Comparison of ENCODE assay signal across 8 cellular contexts in the genomic region with DNA sequence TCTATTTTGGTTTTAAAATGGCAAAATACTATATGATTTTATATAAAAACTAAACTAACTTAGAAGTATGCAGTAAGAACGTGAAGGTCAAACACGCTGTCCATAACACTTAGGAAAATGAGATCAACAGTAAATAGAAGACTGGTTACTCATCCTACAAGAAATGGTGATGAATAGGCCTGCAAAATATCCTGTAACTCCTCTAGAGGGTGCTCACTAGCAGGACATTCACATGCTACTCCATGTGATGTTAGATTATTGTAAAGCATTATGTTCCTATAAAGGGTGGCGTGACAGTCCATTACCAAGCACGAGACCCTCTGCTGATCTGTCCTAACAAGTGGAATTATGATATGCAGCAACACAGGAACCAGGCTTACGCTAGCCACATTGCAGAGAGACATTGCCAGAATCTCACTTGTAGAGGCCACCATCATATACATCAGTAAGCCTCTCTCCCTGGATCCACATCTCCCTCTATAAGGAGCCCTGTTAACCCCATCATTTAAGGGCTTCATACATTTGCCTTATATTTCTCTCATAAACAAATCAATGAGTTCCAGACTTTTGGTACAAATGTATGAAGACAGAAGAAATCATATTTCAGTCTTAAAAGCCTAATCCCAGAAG. TPM values are rescaled to one million over a fixed set of nuclear protein-coding genes. Genes with fewer than 3 reads are reported as not detected.
DNase-seq lines count a peak whose midpoint lies in the region; ATAC-seq and TF ChIP-seq lines count a peak whose summit lies in the region.

No MANE protein-coding gene starts in this region.

- peaks cover 0 to 8% (median 0%) of the 10 kb centered on the region in 7 donors for H3K27me3 ChIP-seq in heart right ventricle

- intact Hi-C loops in activated T-helper 1 cell treated with anti-CD3 and anti-CD28 coated beads, Interleukin-12 subunit alpha, Interleukin-12 subunit beta, Interleukin-2, Interleukin-4 antibody, amounts not matched to agents 30 ng/mL and 10 ng/mL and 1 ng/mL, durations not matched to agents 14 hours and 24 hours and 36 hours (cut with micrococcal nuclease), result loop anchor here (1.0 kb wide), 3 partner anchors 28 to 121 kb away; no protein-coding TSS in a partner anchor
- intact Hi-C loops in heart right ventricle (cut with DNase I), result loop anchor here in 2 of 10 donors (5.0 kb wide), 2 partner anchors 58 to 123 kb away; no protein-coding TSS in a partner anchor
- intact Hi-C loops in sciatic nerve (cut with DNase I), result no loop called here

- no peak overlapping the region for H3K4me3 ChIP-seq in heart right ventricle

- peaks cover 0 to 4% (median 0%) of the 10 kb centered on the region in 9 donors for H3K4me1 ChIP-seq in heart right ventricle

- no peaks in the 10 kb centered on the region for H3K4me1 Mint-ChIP-seq in activated T-helper 1 cell treated with anti-CD3 and anti-CD28 coated beads, Interleukin-12 subunit alpha, Interleukin-12 subunit beta, Interleukin-2, Interleukin-4 antibody, amounts not matched to agents 30 ng/mL and 10 ng/mL and 1 ng/mL, durations not matched to agents 14 hours and 24 hours and 36 hours (ENCODE audit: low read depth)

- DNase-seq in DMS53 (lab: John Stamatoyannopoulos, UW), result peak; percentile 82
- DNase-seq in H4 (ENCODE audit: low spot score), result peak; percentile 61
- peak; percentile 38 for DNase-seq in NCI-H446 treated with DMSO at 0.1 percent for 48 hours (lab: John Stamatoyannopoulos, UW)
- DNase-seq in activated T-helper 1 cell treated with anti-CD3 and anti-CD28 coated beads, Interleukin-12 subunit alpha, Interleukin-12 subunit beta, Interleukin-2, Interleukin-4 antibody, amounts not matched to agents 30 ng/mL and 10 ng/mL and 1 ng/mL, durations not matched to agents 14 hours and 24 hours and 36 hours (ENCODE audit: low spot score), result peak; percentile 8
- peak in 1 of 2 donors; percentile 9 for DNase-seq in heart right ventricle
- DNase-seq in sciatic nerve (ENCODE audit: low spot score), result no peak
- DNase-seq in GOT3 (lab: John Stamatoyannopoulos, UW), result no peak
- no peak for DNase-seq in activated gamma-delta T cell treated with Interleukin-2 at 50 U/mL for 16 hours

- H3K27me3 Mint-ChIP-seq in activated T-helper 1 cell treated with anti-CD3 and anti-CD28 coated beads, Interleukin-12 subunit alpha, Interleukin-12 subunit beta, Interleukin-2, Interleukin-4 antibody, amounts not matched to agents 30 ng/mL and 10 ng/mL and 1 ng/mL, durations not matched to agents 14 hours and 24 hours and 36 hours (ENCODE audit: insufficient read depth), result peaks cover 10% of the 10 kb centered on the region

- no peaks in the 10 kb centered on the region for H3K9me3 Mint-ChIP-seq in activated T-helper 1 cell treated with anti-CD3 and anti-CD28 coated beads, Interleukin-12 subunit alpha, Interleukin-12 subunit beta, Interleukin-2, Interleukin-4 antibody, amounts not matched to agents 30 ng/mL and 10 ng/mL and 1 ng/mL, durations not matched to agents 14 hours and 24 hours and 36 hours

- no peaks in the 10 kb centered on the region for H3K36me3 Mint-ChIP-seq in activated T-helper 1 cell treated with anti-CD3 and anti-CD28 coated beads, Interleukin-12 subunit alpha, Interleukin-12 subunit beta, Interleukin-2, Interleukin-4 antibody, amounts not matched to agents 30 ng/mL and 10 ng/mL and 1 ng/mL, durations not matched to agents 14 hours and 24 hours and 36 hours (ENCODE audit: low read depth)

- H3K9me3 ChIP-seq in heart right ventricle, result no peaks in the 10 kb centered on the region

- 20 to 32% methylated on average over 5 of the region's 5 CpGs for WGBS in heart right ventricle, 2 donors

- no peak overlapping the region for H3K27ac ChIP-seq in heart right ventricle

- TF ChIP-seq CTCF in heart right ventricle (IDR thresholded peaks at IDR 0.05), result peak in 8 of 9 donors; percentile 23 to 64 (median 57)

- no peak overlapping the region for H3K27ac Mint-ChIP-seq in activated T-helper 1 cell treated with anti-CD3 and anti-CD28 coated beads, Interleukin-12 subunit alpha, Interleukin-12 subunit beta, Interleukin-2, Interleukin-4 antibody, amounts not matched to agents 30 ng/mL and 10 ng/mL and 1 ng/mL, durations not matched to agents 14 hours and 24 hours and 36 hours

- ATAC-seq in heart right ventricle (peak in 7 of 8 donors; percentile 29 to 84 (median 72)), sciatic nerve (peak; percentile 62)

- H3K36me3 ChIP-seq in heart right ventricle, result no peaks in the 10 kb centered on the region

- no peak overlapping the region for H3K4me3 Mint-ChIP-seq in activated T-helper 1 cell treated with anti-CD3 and anti-CD28 coated beads, Interleukin-12 subunit alpha, Interleukin-12 subunit beta, Interleukin-2, Interleukin-4 antibody, amounts not matched to agents 30 ng/mL and 10 ng/mL and 1 ng/mL, durations not matched to agents 14 hours and 24 hours and 36 hours

RNA-seq across cellular contexts. Expression of gene DEFB129, which starts 18.0 kb away (rescaled TPM):
- not detected in 2 replicates for total RNA-seq in H4 (2014; rRNA removed; shearing (Covaris generic))
- total RNA-seq in activated T-helper 1 cell treated with anti-CD3 and anti-CD28 coated beads, Interleukin-12 subunit alpha, Interleukin-12 subunit beta, Interleukin-2, Interleukin-4 antibody, amounts not matched to agents 30 ng/mL and 10 ng/mL and 1 ng/mL, durations not matched to agents 14 hours and 24 hours and 36 hours, result not detected in 2 replicates
- total RNA-seq in heart right ventricle (not detected), sciatic nerve (not detected)
- not detected for polyA plus RNA-seq in heart right ventricle

RNA-seq across cellular contexts. Expression of gene DEFB128, which starts 19.5 kb away (rescaled TPM):
- not detected in 2 replicates for total RNA-seq in H4 (2014; rRNA removed; shearing (Covaris generic))
- total RNA-seq in activated T-helper 1 cell treated with anti-CD3 and anti-CD28 coated beads, Interleukin-12 subunit alpha, Interleukin-12 subunit beta, Interleukin-2, Interleukin-4 antibody, amounts not matched to agents 30 ng/mL and 10 ng/mL and 1 ng/mL, durations not matched to agents 14 hours and 24 hours and 36 hours, result not detected in 2 replicates
- not detected for total RNA-seq in heart right ventricle
- not detected for polyA plus RNA-seq in heart right ventricle
- not detected for total RNA-seq in sciatic nerve

RNA-seq across cellular contexts. Expression of gene DEFB132, which starts 48.5 kb away (rescaled TPM):
- not detected in 2 replicates for total RNA-seq in H4 (2014; rRNA removed; shearing (Covaris generic))
- not detected in 2 replicates for total RNA-seq in activated T-helper 1 cell treated with anti-CD3 and anti-CD28 coated beads, Interleukin-12 subunit alpha, Interleukin-12 subunit beta, Interleukin-2, Interleukin-4 antibody, amounts not matched to agents 30 ng/mL and 10 ng/mL and 1 ng/mL, durations not matched to agents 14 hours and 24 hours and 36 hours
- total RNA-seq in heart right ventricle (under 1 TPM in 2 of 10 donors, not detected in 8; 0.12 to 0.30 TPM), sciatic nerve (not detected)
- polyA plus RNA-seq in heart right ventricle, result not detected

RNA-seq across cellular contexts. Expression of gene DEFB127, which starts 51.8 kb away (rescaled TPM):
- total RNA-seq in H4 (2014; rRNA removed; shearing (Covaris generic)), result not detected in 2 replicates
- not detected in 2 replicates for total RNA-seq in activated T-helper 1 cell treated with anti-CD3 and anti-CD28 coated beads, Interleukin-12 subunit alpha, Interleukin-12 subunit beta, Interleukin-2, Interleukin-4 antibody, amounts not matched to agents 30 ng/mL and 10 ng/mL and 1 ng/mL, durations not matched to agents 14 hours and 24 hours and 36 hours
- not detected for total RNA-seq in heart right ventricle
- polyA plus RNA-seq in heart right ventricle, result not detected
- total RNA-seq in sciatic nerve, result not detected

Comparison
In these comparisons a context has a peak if more than half of its experiments do, and no peak if none do; other contexts are left out.
1. DNase-seq: peak in DMS53 (single experiment), H4 (single experiment), NCI-H446 treated with DMSO at 0.1 percent for 48 hours (single experiment) and activated T-helper 1 cell treated with anti-CD3 and anti-CD28 coated beads, Interleukin-12 subunit alpha, Interleukin-12 subunit beta, Interleukin-2, Interleukin-4 antibody, amounts not matched to agents 30 ng/mL and 10 ng/mL and 1 ng/mL, durations not matched to agents 14 hours and 24 hours and 36 hours (single experiment); none in sciatic nerve (single experiment), GOT3 (single experiment) and activated gamma-delta T cell treated with Interleukin-2 at 50 U/mL for 16 hours (single experiment).